ENCODE assay signal across 1 cellular context in genomic region chr19:55644842-55645511, GRCh38.
TF ChIP-seq lines count a peak whose summit lies in the region.

No MANE protein-coding gene starts in this region.

TF ChIP-seq in IMR-90, 13 proteins besides CTCF, POLR2A, EP300 and RAD21:
- TF ChIP-seq RFX5 (IDR thresholded peaks at IDR 0.05; ENCODE audit: low read depth, low read length), result no peak
- TF ChIP-seq CEBPB (IDR thresholded peaks at IDR 0.05; ENCODE audit: low read depth, low read length), result no peak
- TF ChIP-seq FOS (IDR thresholded peaks at IDR 0.05; ENCODE audit: low read depth, low read length), result no peak
- no peak for TF ChIP-seq USF2 (IDR thresholded peaks at IDR 0.05; ENCODE audit: low read depth, low read length)
- TF ChIP-seq MXI1 (IDR thresholded peaks at IDR 0.05; ENCODE audit: borderline replicate concordance, low read depth, low read length), result no peak
- TF ChIP-seq RCOR1 (IDR thresholded peaks at IDR 0.05; ENCODE audit: insufficient replicate concordance, low read length), result no peak
- TF ChIP-seq MAFK (IDR thresholded peaks at IDR 0.05; ENCODE audit: low read depth, low read length), result no peak
- no peak for TF ChIP-seq CHD1 (IDR thresholded peaks at IDR 0.05; ENCODE audit: low read depth, low read length)
- no peak for TF ChIP-seq BHLHE40 (IDR thresholded peaks at IDR 0.05; ENCODE audit: low read depth, low read length)
- TF ChIP-seq NFE2L2 (IDR thresholded peaks at IDR 0.05; ENCODE audit: low read depth, low read length), result no peak
- TF ChIP-seq ELK1 (IDR thresholded peaks at IDR 0.05; ENCODE audit: borderline replicate concordance, low read depth, low read length), result no peak
- no peak for TF ChIP-seq SMC3 (IDR thresholded peaks at IDR 0.05; ENCODE audit: low read depth, low read length)
- no peak for TF ChIP-seq MAZ (IDR thresholded peaks at IDR 0.05; ENCODE audit: borderline replicate concordance, low read depth, low read length)
